ENCODE assay signal across 8 cellular contexts in genomic region chr19:17266975-17267788, GRCh38. TPM values are rescaled to one million over a fixed set of nuclear protein-coding genes. Genes with fewer than 3 reads are reported as not detected.
A peak's percentile ranks its signal among the peaks of the same experiment; 100 is the strongest.
DNase-seq lines count a peak whose midpoint lies in the region; ATAC-seq and TF ChIP-seq lines count a peak whose summit lies in the region.

Gene BABAM1 (plus strand): TSS chr19:17267443. CDS start chr19:17268807, 1,364 bp downstream.

- H3K9me3 Mint-ChIP-seq in activated T-cell treated with anti-CD3 and anti-CD28 coated beads, Interleukin-2, amount 50 U/mL, for 24 hours = no peaks in the 10 kb centered on the region

- H3K4me1 ChIP-seq in mucosa of rectum (ENCODE audit: control insufficient read depth in 2 of 2, insufficient read depth in 2 of 2, low read length in 2 of 2) = peaks cover 5 to 7% of the 10 kb centered on the region in 2 donors

- peaks cover 40% of the 10 kb centered on the region for H3K36me3 Mint-ChIP-seq in activated T-cell treated with anti-CD3 and anti-CD28 coated beads, Interleukin-2, amount 50 U/mL, for 24 hours (ENCODE audit: low read depth)

- H3K27me3 Mint-ChIP-seq in activated T-cell treated with anti-CD3 and anti-CD28 coated beads, Interleukin-2, amount 50 U/mL, for 24 hours = no peaks in the 10 kb centered on the region

- H3K4me1 Mint-ChIP-seq in activated T-cell treated with anti-CD3 and anti-CD28 coated beads, Interleukin-2, amount 50 U/mL, for 24 hours (ENCODE audit: low read depth) = peaks cover 22% of the 10 kb centered on the region

- peak; percentile 80 for ATAC-seq in GM21717 (IDR thresholded peaks at IDR 0.05; ENCODE audit: unreplicated experiment)

- TF ChIP-seq POLR2A in erythroblast (IDR thresholded peaks at IDR 0.05; ENCODE audit: low read length) = peak; percentile 87

- peak within 1 kb of the TSS; percentile 71 to 88 for H3K9ac ChIP-seq in mucosa of rectum (ENCODE audit: low read depth in 1 of 2, low read length in 2 of 2)

- no peaks in the 10 kb centered on the region for H3K9me3 ChIP-seq in mucosa of rectum (ENCODE audit: control insufficient read depth in 2 of 2, low read length in 2 of 2)

- H3K27ac Mint-ChIP-seq in activated T-cell treated with anti-CD3 and anti-CD28 coated beads, Interleukin-2, amount 50 U/mL, for 24 hours = peak within 1 kb of the TSS; percentile 91

- H3K27ac ChIP-seq in mucosa of rectum (ENCODE audit: low read depth in 2 of 2, low read length in 2 of 2) = peak within 1 kb of the TSS; percentile 53 to 70

- peaks cover 6 to 16% of the 10 kb centered on the region in 2 donors for H3K36me3 ChIP-seq in mucosa of rectum (ENCODE audit: control insufficient read depth in 2 of 2, insufficient read depth in 2 of 2, low read length in 2 of 2)

- peak within 1 kb of the TSS; percentile 97 to 98 for H3K4me3 ChIP-seq in mucosa of rectum (ENCODE audit: low read length in 2 of 2)

- peak within 1 kb of the TSS; percentile 94 for H3K4me3 Mint-ChIP-seq in activated T-cell treated with anti-CD3 and anti-CD28 coated beads, Interleukin-2, amount 50 U/mL, for 24 hours

- in situ Hi-C loops in KBM-7 (cut with MboI; ENCODE audit: low pct_unique_long_range_greater_than_20kb, low sequenced_read_pairs) = no loop called here

- DNase-seq in DMS153 treated with DMSO at 0.1 percent for 48 hours (lab: John Stamatoyannopoulos, UW; ENCODE audit: unreplicated experiment) (peak; percentile 99), KBM-7 (peak; percentile 100), erythroblast (lab: John Stamatoyannopoulos, UW) (peak; percentile 98 to 99)
- peak; percentile 90 for DNase-seq in activated T-cell treated with anti-CD3 and anti-CD28 coated beads, Interleukin-2, amount 50 U/mL, for 24 hours
- peak; percentile 94 for DNase-seq in stimulated activated CD8-positive, alpha-beta memory T cell treated with anti-CD3 and anti-CD28 coated beads, Interleukin-4, amount 100 ng/mL, for 48 hours

- H3K27me3 ChIP-seq in mucosa of rectum (ENCODE audit: control insufficient read depth in 2 of 2, insufficient read depth in 2 of 2, low read length in 2 of 2) = no peaks in the 10 kb centered on the region

TF ChIP-seq in PFSK-1, 5 proteins besides CTCF, POLR2A, EP300 and RAD21:
- TF ChIP-seq FOXP2 (optimal IDR thresholded peaks at IDR 0.05; ENCODE audit: borderline replicate concordance, extremely low read depth, extremely low read length, insufficient read depth) = no peak
- peak; percentile 97 for TF ChIP-seq TAF1 (IDR thresholded peaks at IDR 0.05; ENCODE audit: borderline replicate concordance, insufficient read depth, low read length)
- TF ChIP-seq SIN3A (IDR thresholded peaks at IDR 0.05; ENCODE audit: borderline replicate concordance, insufficient read depth, low read length) = no peak
- 0 out of 4 replicates have a peak, but pooled peaks of 1 of the 2 experiments have one; percentile 46 for TF ChIP-seq REST (IDR thresholded peaks at IDR 0.05; ENCODE audit: insufficient read depth in 1 of 2, low read depth in 2 of 2, low read length in 2 of 2)
- TF ChIP-seq POLR2AphosphoS5 (IDR thresholded peaks at IDR 0.05; ENCODE audit: low read depth, low read length) = peak; percentile 95

RNA-seq across cellular contexts. Expression of gene BABAM1, which starts in this region (rescaled TPM):
- polyA plus RNA-seq in PFSK-1 (2012; ENCODE audit: insufficient read length, low read depth) = 113 TPM

Comparison
In these comparisons a context has a peak if more than half of its experiments do, and no peak if none do; other contexts are left out.
1. Peak in every context shown above with its lines: DNase-seq, ATAC-seq, H3K4me3 ChIP-seq and H3K27ac ChIP-seq.